Comparison of ENCODE assay signal across 7 cellular contexts in genomic region chr2:11465110-11465484, GRCh38. TPM values are rescaled to one million over a fixed set of nuclear protein-coding genes. Genes with fewer than 3 reads are reported as not detected.
DNase-seq lines count a peak whose midpoint lies in the region; ATAC-seq and TF ChIP-seq lines count a peak whose summit lies in the region.

No MANE protein-coding gene starts in this region.

- intact Hi-C loops in activated T-helper 2 cell treated with anti-CD3 and anti-CD28 coated beads, Interferon-gamma antibody, Interleukin-2, Interleukin-4, amounts not matched to agents 10 μg/mL and 5 μg/mL and 100 μg/mL, durations not matched to agents 14 hours and 24 hours and 36 hours (cut with micrococcal nuclease) = loop anchor here (5.0 to 10.0 kb wide), 5 partner anchors 123 to 650 kb away; partner anchors contain the start of genes LPIN1, PDIA6 and ROCK2

- H3K9me3 Mint-ChIP-seq in activated T-helper 2 cell treated with anti-CD3 and anti-CD28 coated beads, Interferon-gamma antibody, Interleukin-2, Interleukin-4, amounts not matched to agents 10 μg/mL and 5 μg/mL and 100 μg/mL, durations not matched to agents 14 hours and 24 hours and 36 hours = no peaks in the 10 kb centered on the region
- H3K9me3 Mint-ChIP-seq in stimulated activated naive CD8-positive, alpha-beta T cell treated with anti-CD3 and anti-CD28 coated beads, Interleukin-15, amount 100 ng/mL, for 72 hours = no peaks in the 10 kb centered on the region

- peaks cover 20% of the 10 kb centered on the region for H3K4me1 Mint-ChIP-seq in activated T-helper 2 cell treated with anti-CD3 and anti-CD28 coated beads, Interferon-gamma antibody, Interleukin-2, Interleukin-4, amounts not matched to agents 10 μg/mL and 5 μg/mL and 100 μg/mL, durations not matched to agents 14 hours and 24 hours and 36 hours (ENCODE audit: low read depth)
- peaks cover 52% of the 10 kb centered on the region for H3K4me1 Mint-ChIP-seq in stimulated activated naive CD8-positive, alpha-beta T cell treated with anti-CD3 and anti-CD28 coated beads, Interleukin-15, amount 100 ng/mL, for 72 hours

- no peak for DNase-seq in HL-60 (ENCODE audit: low read depth in 1 of 2, low spot score in 1 of 2)
- no peak for DNase-seq in activated T-helper 2 cell treated with anti-CD3 and anti-CD28 coated beads, Interferon-gamma antibody, Interleukin-2, Interleukin-4, amounts not matched to agents 10 μg/mL and 5 μg/mL and 100 μg/mL, durations not matched to agents 14 hours and 24 hours and 36 hours (ENCODE audit: low spot score)
- DNase-seq in stimulated activated naive CD8-positive, alpha-beta T cell treated with anti-CD3 and anti-CD28 coated beads, Interleukin-15, amount 100 ng/mL, for 72 hours = no peak
- no peak for DNase-seq in DMS79 (lab: John Stamatoyannopoulos, UW)
- no peak for DNase-seq in NCI-H1417 (lab: John Stamatoyannopoulos, UW)

- ATAC-seq in stimulated activated naive CD8-positive, alpha-beta T cell treated with anti-CD3 and anti-CD28 coated beads, Interleukin-15, amount 100 ng/mL, for 72 hours = no peak
- no peak for ATAC-seq in activated CD4-positive, CD25-positive, alpha-beta regulatory T cell treated with anti-CD3 and anti-CD28 coated beads, Interleukin-2, amount 50 U/mL, for 24 hours

- peak overlapping the region; percentile 64 for H3K4me3 ChIP-seq in HL-60 (replicated peaks; ENCODE audit: insufficient read depth, low read length)
- peak overlapping the region; percentile 71 for H3K4me3 ChIP-seq in iPS-20b (ENCODE audit: low read length)

- no peak for TF ChIP-seq CTCF in HL-60 (IDR thresholded peaks at IDR 0.05; ENCODE audit: insufficient read depth, low read length)

- H3K9me3 ChIP-seq in iPS-20b (ENCODE audit: insufficient read depth, low read depth, low read length) = no peaks in the 10 kb centered on the region

- no peaks in the 10 kb centered on the region for H3K27me3 Mint-ChIP-seq in activated T-helper 2 cell treated with anti-CD3 and anti-CD28 coated beads, Interferon-gamma antibody, Interleukin-2, Interleukin-4, amounts not matched to agents 10 μg/mL and 5 μg/mL and 100 μg/mL, durations not matched to agents 14 hours and 24 hours and 36 hours (ENCODE audit: low read depth)
- no peaks in the 10 kb centered on the region for H3K27me3 Mint-ChIP-seq in stimulated activated naive CD8-positive, alpha-beta T cell treated with anti-CD3 and anti-CD28 coated beads, Interleukin-15, amount 100 ng/mL, for 72 hours

- H3K27ac Mint-ChIP-seq in activated T-helper 2 cell treated with anti-CD3 and anti-CD28 coated beads, Interferon-gamma antibody, Interleukin-2, Interleukin-4, amounts not matched to agents 10 μg/mL and 5 μg/mL and 100 μg/mL, durations not matched to agents 14 hours and 24 hours and 36 hours = peak overlapping the region; percentile 86
- H3K27ac Mint-ChIP-seq in stimulated activated naive CD8-positive, alpha-beta T cell treated with anti-CD3 and anti-CD28 coated beads, Interleukin-15, amount 100 ng/mL, for 72 hours = peak overlapping the region in 1 of 2 donors; percentile 97

- H3K27ac ChIP-seq in HL-60 (replicated peaks) (no peak overlapping the region; the same call in 1 of the 2 replicates), iPS-20b (ENCODE audit: low read length) (no peak overlapping the region)

- H3K4me1 ChIP-seq in iPS-20b (ENCODE audit: insufficient read depth, low read length) = no peaks in the 10 kb centered on the region

- H3K27me3 ChIP-seq in HL-60 (ENCODE audit: insufficient read depth, poor library complexity, severe bottlenecking) (no peaks in the 10 kb centered on the region), iPS-20b (ENCODE audit: insufficient read depth, low read length) (peaks cover 9% of the 10 kb centered on the region)

- H3K9ac ChIP-seq in iPS-20b (ENCODE audit: low read depth, low read length) = peak overlapping the region; percentile 55; the same call in 1 of the 2 replicates

- H3K36me3 Mint-ChIP-seq in activated T-helper 2 cell treated with anti-CD3 and anti-CD28 coated beads, Interferon-gamma antibody, Interleukin-2, Interleukin-4, amounts not matched to agents 10 μg/mL and 5 μg/mL and 100 μg/mL, durations not matched to agents 14 hours and 24 hours and 36 hours (ENCODE audit: low read depth) = peaks cover 25% of the 10 kb centered on the region

- peaks cover 14% of the 10 kb centered on the region for H3K36me3 ChIP-seq in iPS-20b (ENCODE audit: insufficient read depth, low read depth, low read length)

- H3K4me3 Mint-ChIP-seq in activated T-helper 2 cell treated with anti-CD3 and anti-CD28 coated beads, Interferon-gamma antibody, Interleukin-2, Interleukin-4, amounts not matched to agents 10 μg/mL and 5 μg/mL and 100 μg/mL, durations not matched to agents 14 hours and 24 hours and 36 hours (ENCODE audit: low read depth) = peak overlapping the region; percentile 96
- peak overlapping the region; percentile 91 to 99 for H3K4me3 Mint-ChIP-seq in stimulated activated naive CD8-positive, alpha-beta T cell treated with anti-CD3 and anti-CD28 coated beads, Interleukin-15, amount 100 ng/mL, for 72 hours

RNA-seq across cellular contexts. Expression of gene E2F6, which starts 0.9 kb away (rescaled TPM):
- total RNA-seq in activated T-helper 2 cell treated with anti-CD3 and anti-CD28 coated beads, Interferon-gamma antibody, Interleukin-2, Interleukin-4, amounts not matched to agents 10 μg/mL and 5 μg/mL and 100 μg/mL, durations not matched to agents 14 hours and 24 hours and 36 hours = 16.8 and 18.2 TPM in 2 replicates
